22 cellular contexts compared by ENCODE assay signal in genomic region chr2:160201849-160202539, GRCh38. TPM values are rescaled to one million over a fixed set of nuclear protein-coding genes. Genes with fewer than 3 reads are reported as not detected.
DNase-seq lines count a peak whose midpoint lies in the region; ATAC-seq and TF ChIP-seq lines count a peak whose summit lies in the region.
"Had no signal": no experiment of that assay in that cellular context is flagged by ENCODE, and none has a peak within 500 bp of the region (broad histone marks: within the 10 kb centered on the region; RNA-seq: fewer than 3 reads in every experiment).

No MANE protein-coding gene starts in this region.

- no peaks in the 10 kb centered on the region for H3K27me3 ChIP-seq in OCI-LY3 (ENCODE audit: low read depth, low read length)
- H3K27me3 ChIP-seq: SJCRH30 had no signal

- peaks cover 48 to 55% of the 10 kb centered on the region in 2 donors for H3K4me1 Mint-ChIP-seq in natural killer cell
- H3K4me1 Mint-ChIP-seq: activated naive CD4-positive, alpha-beta T cell treated with anti-CD3 and anti-CD28 coated beads, Interleukin-2, amount 10 ng/mL, durations not matched to agents 7 days and 5 days had no signal

- H3K79me2 ChIP-seq in OCI-LY3 (ENCODE audit: low read length): no peaks in the 10 kb centered on the region

- peak overlapping the region; percentile 3 for H3K4me3 Mint-ChIP-seq in natural killer cell
- H3K4me3 Mint-ChIP-seq: activated CD4-positive, alpha-beta memory T cell treated with anti-CD3 and anti-CD28 coated beads for 36 hours; activated naive CD4-positive, alpha-beta T cell treated with anti-CD3 and anti-CD28 coated beads, Interleukin-2, amount 10 ng/mL, durations not matched to agents 7 days and 5 days; T-helper 17 cell had no signal

- peak; percentile 62 for ATAC-seq in GM21526 (IDR thresholded peaks at IDR 0.05; ENCODE audit: low FRiP score, unreplicated experiment)
- no peak for ATAC-seq in natural killer cell
- ATAC-seq: T-helper 17 cell had no signal

- no peak overlapping the region for H3K9ac ChIP-seq in OCI-LY3 (ENCODE audit: low read length)
- H3K9ac ChIP-seq: GM23248 had no signal

- peaks cover 17% of the 10 kb centered on the region for H3K4me1 ChIP-seq in OCI-LY3 (ENCODE audit: low read length)

- no peaks in the 10 kb centered on the region for H3K36me3 ChIP-seq in OCI-LY3 (replicated peaks; ENCODE audit: low read depth, low read length)
- H3K36me3 ChIP-seq: SJCRH30, WERI-Rb-1 had no signal

- no peak overlapping the region for H2AFZ ChIP-seq in OCI-LY3 (ENCODE audit: low read depth, low read length)
- H2AFZ ChIP-seq: GM23248 had no signal

- peaks cover 6% of the 10 kb centered on the region for H3K36me3 Mint-ChIP-seq in natural killer cell
- H3K36me3 Mint-ChIP-seq: activated CD4-positive, alpha-beta memory T cell treated with anti-CD3 and anti-CD28 coated beads for 36 hours; activated naive CD4-positive, alpha-beta T cell treated with anti-CD3 and anti-CD28 coated beads, Interleukin-2, amount 10 ng/mL, durations not matched to agents 7 days and 5 days had no signal

- intact Hi-C loops in natural killer cell (cut with micrococcal nuclease): no loop called here

- DNase-seq in GM12865 (ENCODE audit: low read depth): peak; percentile 35
- DNase-seq in natural killer cell: no peak
- no peak for DNase-seq in T-helper 9 cell
- DNase-seq in AG20443 (ENCODE audit: low spot score): no peak
- no peak for DNase-seq in mesenteric fat pad (ENCODE audit: low spot score)
- DNase-seq in stimulated activated CD4-positive, alpha-beta T cell treated with anti-CD3 and anti-CD28 coated beads, Interleukin-4, amount 100 ng/mL, for 1 hour: no peak
- DNase-seq: activated CD4-positive, alpha-beta memory T cell treated with anti-CD3 and anti-CD28 coated beads for 36 hours; activated naive CD4-positive, alpha-beta T cell treated with anti-CD3 and anti-CD28 coated beads, Interleukin-2, amount 10 ng/mL, durations not matched to agents 7 days and 5 days; DND-41; GM23248; KBM-7; NCI-H1092 treated with DMSO at 0.1 percent for 48 hours; NCI-H2081 treated with DMSO at 0.1 percent for 48 hours; NCI-H524 treated with DMSO at 0.1 percent for 48 hours; occipital lobe; SJCRH30; T-helper 17 cell; WERI-Rb-1 had no signal

- peak overlapping the region; percentile 2 to 7 for H3K27ac Mint-ChIP-seq in natural killer cell
- H3K27ac Mint-ChIP-seq: activated CD4-positive, alpha-beta memory T cell treated with anti-CD3 and anti-CD28 coated beads for 36 hours; activated naive CD4-positive, alpha-beta T cell treated with anti-CD3 and anti-CD28 coated beads, Interleukin-2, amount 10 ng/mL, durations not matched to agents 7 days and 5 days; T-helper 17 cell had no signal

- H3K4me3 ChIP-seq in GM12865 (ENCODE audit: low read depth, low read length) (no peak overlapping the region), OCI-LY3 (ENCODE audit: low read length) (no peak overlapping the region)
- H3K4me3 ChIP-seq: coronary artery, GM23248, SJCRH30 had no signal

- H3K4me2 ChIP-seq in OCI-LY3 (ENCODE audit: low read length): peak overlapping the region; percentile 20; the same call in 1 of the 2 replicates

- no peaks in the 10 kb centered on the region for H3K27me3 Mint-ChIP-seq in natural killer cell (ENCODE audit: low read depth in 2 of 2)

- peaks cover 4 to 7% of the 10 kb centered on the region in 2 donors for H3K9me3 Mint-ChIP-seq in natural killer cell
- H3K9me3 Mint-ChIP-seq: activated CD4-positive, alpha-beta memory T cell treated with anti-CD3 and anti-CD28 coated beads for 36 hours; activated naive CD4-positive, alpha-beta T cell treated with anti-CD3 and anti-CD28 coated beads, Interleukin-2, amount 10 ng/mL, durations not matched to agents 7 days and 5 days had no signal

- TF ChIP-seq CTCF in GM12865 (IDR thresholded peaks at IDR 0.05; ENCODE audit: insufficient read depth, low read depth, low read length, missing control alignments) (no peak), OCI-LY3 (IDR thresholded peaks at IDR 0.05; ENCODE audit: low read depth, low read length) (no peak), natural killer cell (IDR thresholded peaks at IDR 0.05) (no peak)

- H3K27ac ChIP-seq in OCI-LY3 (ENCODE audit: low read length): no peak overlapping the region
- H3K27ac ChIP-seq: coronary artery, GM23248, SJCRH30, WERI-Rb-1 had no signal

- H4K20me1 ChIP-seq in OCI-LY3 (ENCODE audit: insufficient read depth, low read length): no peaks in the 10 kb centered on the region

- 0 out of 2 replicates have a peak, but pooled peaks cover 4% of the 10 kb centered on the region for H3K9me3 ChIP-seq in OCI-LY3 (ENCODE audit: insufficient read depth, low read length)

RNA-seq across cellular contexts. Expression of gene ITGB6, which starts 1.9 kb away (rescaled TPM):
- total RNA-seq in natural killer cell (not detected), mesenteric fat pad (not detected)
- total RNA-seq: activated CD4-positive, alpha-beta memory T cell treated with anti-CD3 and anti-CD28 coated beads for 36 hours; GM23248; OCI-LY7; T-helper 17 cell had no signal
